ENCODE assay signal across 13 cellular contexts in the genomic region with DNA sequence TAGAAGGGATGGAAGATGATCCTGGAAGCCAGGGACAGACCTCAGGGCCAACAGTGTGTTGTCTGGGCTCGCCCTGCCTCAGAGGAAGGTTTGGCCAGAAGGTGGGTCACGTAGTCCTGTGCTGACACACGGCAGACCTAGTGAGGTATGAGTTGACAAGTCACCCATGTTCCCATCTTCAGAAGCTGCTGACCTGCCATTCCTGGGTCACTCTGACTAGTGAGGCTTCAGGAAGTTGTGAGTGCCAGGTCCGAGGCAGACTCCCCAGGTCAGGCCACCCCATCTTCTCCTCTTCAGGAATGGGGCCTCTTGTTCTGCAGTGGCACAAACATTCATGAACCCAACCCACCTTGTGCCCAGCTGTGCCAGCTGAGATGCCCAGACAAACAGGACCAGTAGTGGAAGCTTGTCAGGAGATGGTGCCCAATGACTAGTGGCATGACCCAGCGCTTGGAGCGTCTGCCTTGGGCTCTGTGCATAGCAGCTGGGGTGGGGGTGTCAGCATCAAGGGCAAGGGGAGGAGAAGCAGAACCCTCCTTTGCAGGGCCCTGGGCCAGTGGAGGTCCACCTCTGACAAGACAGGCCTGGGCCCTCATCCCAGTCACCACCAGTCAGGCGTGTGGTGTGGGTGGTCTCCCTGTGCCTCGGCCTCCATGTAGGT.
"Had no signal": no experiment of that assay in that cellular context is flagged by ENCODE, and none has a peak within 500 bp of the region (broad histone marks: within the 10 kb centered on the region; RNA-seq: fewer than 3 reads in every experiment).

No MANE protein-coding gene starts in this region.

- H3K36me3 Mint-ChIP-seq: activated naive CD4-positive, alpha-beta T cell treated with anti-CD3 and anti-CD28 coated beads, Interleukin-2, amount 10 ng/mL, durations not matched to agents 7 days and 5 days; stimulated activated effector memory CD8-positive, alpha-beta T cell treated with anti-CD3 and anti-CD28 coated beads, Interleukin-12 subunit alpha, Interleukin-12 subunit beta, amount 100 ng/mL, for 72 hours had no signal

- DNase-seq: activated CD4-positive, alpha-beta T cell treated with anti-CD3 and anti-CD28 coated beads for 1 hour; activated CD4-positive, alpha-beta T cell treated with anti-CD3 and anti-CD28 coated beads, Interleukin-2, amount 50 U/mL, for 48 hours; activated naive CD4-positive, alpha-beta T cell treated with anti-CD3 and anti-CD28 coated beads, Interleukin-2, amount 10 ng/mL, durations not matched to agents 7 days and 5 days; cerebellar nuclear complex; dorsolateral prefrontal cortex; esophagus squamous epithelium; foreskin fibroblast; left lung; small intestine; upper lobe of left lung had no signal

- ATAC-seq: heart left ventricle; left lung; pancreas; stimulated activated effector memory CD8-positive, alpha-beta T cell treated with anti-CD3 and anti-CD28 coated beads, Interleukin-12 subunit alpha, Interleukin-12 subunit beta, amount 100 ng/mL, for 72 hours had no signal

- H3K4me1 Mint-ChIP-seq: activated naive CD4-positive, alpha-beta T cell treated with anti-CD3 and anti-CD28 coated beads, Interleukin-2, amount 10 ng/mL, durations not matched to agents 7 days and 5 days had no signal

- H3K36me3 ChIP-seq: esophagus squamous epithelium, heart left ventricle, left lung, pancreas, upper lobe of left lung had no signal

- H3K27ac ChIP-seq: esophagus squamous epithelium, heart left ventricle, left lung, pancreas, upper lobe of left lung had no signal

- H3K4me3 ChIP-seq: dorsolateral prefrontal cortex, esophagus squamous epithelium, heart left ventricle, left lung, pancreas, upper lobe of left lung had no signal

- H3K9me3 Mint-ChIP-seq: activated naive CD4-positive, alpha-beta T cell treated with anti-CD3 and anti-CD28 coated beads, Interleukin-2, amount 10 ng/mL, durations not matched to agents 7 days and 5 days; stimulated activated effector memory CD8-positive, alpha-beta T cell treated with anti-CD3 and anti-CD28 coated beads, Interleukin-12 subunit alpha, Interleukin-12 subunit beta, amount 100 ng/mL, for 72 hours had no signal

- H3K27ac Mint-ChIP-seq: activated naive CD4-positive, alpha-beta T cell treated with anti-CD3 and anti-CD28 coated beads, Interleukin-2, amount 10 ng/mL, durations not matched to agents 7 days and 5 days; stimulated activated effector memory CD8-positive, alpha-beta T cell treated with anti-CD3 and anti-CD28 coated beads, Interleukin-12 subunit alpha, Interleukin-12 subunit beta, amount 100 ng/mL, for 72 hours had no signal

- H3K9me3 ChIP-seq: esophagus squamous epithelium, heart left ventricle, left lung, pancreas, upper lobe of left lung had no signal

- H3K4me3 Mint-ChIP-seq: activated naive CD4-positive, alpha-beta T cell treated with anti-CD3 and anti-CD28 coated beads, Interleukin-2, amount 10 ng/mL, durations not matched to agents 7 days and 5 days; stimulated activated effector memory CD8-positive, alpha-beta T cell treated with anti-CD3 and anti-CD28 coated beads, Interleukin-12 subunit alpha, Interleukin-12 subunit beta, amount 100 ng/mL, for 72 hours had no signal

- H3K27me3 ChIP-seq: dorsolateral prefrontal cortex, esophagus squamous epithelium, heart left ventricle, left lung, pancreas, upper lobe of left lung had no signal
